ENCODE assay signal across 8 cellular contexts in the genomic region with DNA sequence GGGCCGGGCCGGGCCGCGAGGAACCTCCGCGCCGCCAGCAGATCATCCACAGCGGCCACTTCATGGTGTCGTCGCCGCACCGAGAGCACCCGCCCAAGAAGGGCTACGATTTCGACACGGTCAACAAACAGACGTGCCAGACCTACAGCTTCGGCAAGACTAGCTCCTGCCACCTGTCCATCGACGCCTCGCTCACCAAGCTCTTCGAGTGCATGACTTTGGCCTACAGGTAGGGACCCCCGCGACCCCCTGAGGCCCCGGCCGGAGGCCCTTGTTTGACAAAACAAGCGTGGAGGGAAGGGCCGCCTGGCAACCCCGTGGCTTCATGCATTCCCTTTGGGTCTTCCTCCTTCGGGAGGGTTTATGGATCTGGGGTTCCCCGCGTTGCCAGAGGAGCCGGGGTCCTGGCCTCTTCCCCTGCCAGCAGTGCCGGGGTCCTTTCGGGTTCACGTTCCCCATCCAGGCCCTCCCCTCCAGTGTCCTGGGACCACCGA. TPM values are rescaled to one million over a fixed set of nuclear protein-coding genes. Genes with fewer than 3 reads are reported as not detected.
DNase-seq lines count a peak whose midpoint lies in the region; ATAC-seq and TF ChIP-seq lines count a peak whose summit lies in the region.

No MANE protein-coding gene starts in this region.

- H3K79me2 ChIP-seq in DOHH2 (ENCODE audit: control insufficient read depth, low read length), result peaks cover 53% of the 10 kb centered on the region

- no peak for TF ChIP-seq POLR2A in ovary (IDR thresholded peaks at IDR 0.05)

- H3K27ac Mint-ChIP-seq in activated CD8-positive, alpha-beta T cell treated with anti-CD3 and anti-CD28 coated beads for 36 hours, result peak overlapping the region; percentile 42

- H4K20me1 ChIP-seq in DOHH2 (ENCODE audit: control insufficient read depth, insufficient read depth, low read depth, low read length), result peaks cover 30% of the 10 kb centered on the region

- peak; percentile 42 for DNase-seq in activated CD8-positive, alpha-beta T cell treated with anti-CD3 and anti-CD28 coated beads for 36 hours
- no peak for DNase-seq in fibroblast of pulmonary artery (ENCODE audit: low read depth)
- peak in 3 of 5 donors; percentile 58 to 64 (median 62) for DNase-seq in ovary

- no peaks in the 10 kb centered on the region for H3K27me3 ChIP-seq in DOHH2 (ENCODE audit: control insufficient read depth, low read length)
- no peaks in the 10 kb centered on the region for H3K27me3 ChIP-seq in ovary

- POLR2A ChIA-PET in activated CD8-positive, alpha-beta T cell treated with anti-CD3 and anti-CD28 coated beads for 36 hours (lab: Charles Lee), result interaction anchor here (1.2 to 1.9 kb wide), 4 partner anchors 11 to 44 kb away, joined by 3 to 7 read pairs (median 6); no protein-coding TSS in a partner anchor

- TF ChIP-seq CTCF in DOHH2 (IDR thresholded peaks at IDR 0.05; ENCODE audit: low read depth, low read length, poor library complexity, severe bottlenecking), result no peak
- TF ChIP-seq CTCF in activated CD8-positive, alpha-beta T cell treated with anti-CD3 and anti-CD28 coated beads for 36 hours (IDR thresholded peaks at IDR 0.05), result no peak
- TF ChIP-seq CTCF in fibroblast of pulmonary artery (IDR thresholded peaks at IDR 0.05; ENCODE audit: low read length, missing control alignments), result no peak
- TF ChIP-seq CTCF in ovary (IDR thresholded peaks at IDR 0.05), result no peak

- H3K27ac ChIP-seq in DOHH2 (ENCODE audit: low read depth, low read length) (peak overlapping the region; percentile 5; the same call in 1 of the 2 replicates), ovary (peak overlapping the region in 1 of 2 donors; percentile 70)

- peaks cover 14% of the 10 kb centered on the region for H3K36me3 Mint-ChIP-seq in activated CD8-positive, alpha-beta T cell treated with anti-CD3 and anti-CD28 coated beads for 36 hours (ENCODE audit: low read depth)

- intact Hi-C loops in activated CD8-positive, alpha-beta T cell treated with anti-CD3 and anti-CD28 coated beads for 36 hours (cut with micrococcal nuclease), result no loop called here
- intact Hi-C loops in ovary (cut with DNase I), result no loop called here

- H3K27me3 Mint-ChIP-seq in activated CD8-positive, alpha-beta T cell treated with anti-CD3 and anti-CD28 coated beads for 36 hours, result no peaks in the 10 kb centered on the region

- peaks cover 24% of the 10 kb centered on the region for H3K36me3 ChIP-seq in DOHH2 (ENCODE audit: control insufficient read depth, low read length)
- H3K36me3 ChIP-seq in ovary, result no peaks in the 10 kb centered on the region

- ATAC-seq in HG03521 (IDR thresholded peaks at IDR 0.05; ENCODE audit: unreplicated experiment), result peak; percentile 9
- ATAC-seq in activated CD8-positive, alpha-beta T cell treated with anti-CD3 and anti-CD28 coated beads for 36 hours, result peak; percentile 4
- no peak for ATAC-seq in GM21619 (IDR thresholded peaks at IDR 0.05; ENCODE audit: unreplicated experiment)
- ATAC-seq in GM19397 (IDR thresholded peaks at IDR 0.05; ENCODE audit: unreplicated experiment), result no peak
- ATAC-seq in HG02759 (IDR thresholded peaks at IDR 0.05; ENCODE audit: unreplicated experiment), result no peak

- TF ChIP-seq EP300 in ovary (IDR thresholded peaks at IDR 0.05), result no peak

- peaks cover 44% of the 10 kb centered on the region for H3K4me1 Mint-ChIP-seq in activated CD8-positive, alpha-beta T cell treated with anti-CD3 and anti-CD28 coated beads for 36 hours (ENCODE audit: low read depth)

- H3K9me3 Mint-ChIP-seq in activated CD8-positive, alpha-beta T cell treated with anti-CD3 and anti-CD28 coated beads for 36 hours, result no peaks in the 10 kb centered on the region

- H3K4me2 ChIP-seq in DOHH2 (ENCODE audit: low read length), result peak overlapping the region; percentile 99

- no peaks in the 10 kb centered on the region for H3K9me2 ChIP-seq in DOHH2 (replicated peaks; ENCODE audit: control insufficient read depth, low read length)

- H3K4me1 ChIP-seq in DOHH2 (ENCODE audit: control insufficient read depth, low read length), result peaks cover 55% of the 10 kb centered on the region
- peaks cover 11% of the 10 kb centered on the region for H3K4me1 ChIP-seq in ovary (ENCODE audit: insufficient read depth)

- no peaks in the 10 kb centered on the region for H3K9me3 ChIP-seq in DOHH2 (ENCODE audit: control insufficient read depth, insufficient read depth, low read length)
- H3K9me3 ChIP-seq in ovary, result no peaks in the 10 kb centered on the region

- peaks cover 10% of the 10 kb centered on the region for H3F3A ChIP-seq in DOHH2 (ENCODE audit: control insufficient read depth, insufficient read depth)

- peak overlapping the region; percentile 78 for H3K4me3 Mint-ChIP-seq in activated CD8-positive, alpha-beta T cell treated with anti-CD3 and anti-CD28 coated beads for 36 hours

- CTCF ChIA-PET in activated CD8-positive, alpha-beta T cell treated with anti-CD3 and anti-CD28 coated beads for 36 hours (lab: Charles Lee), result interaction anchor here (1.6 to 2.6 kb wide), 4 partner anchors 10 to 44 kb away, joined by 4 to 14 read pairs (median 8); no protein-coding TSS in a partner anchor

- peak overlapping the region; percentile 93 for H3K4me3 ChIP-seq in DOHH2 (ENCODE audit: low read length)
- peak overlapping the region; percentile 96 for H3K4me3 ChIP-seq in fibroblast of pulmonary artery (replicated peaks; ENCODE audit: low read depth, low read length)
- H3K4me3 ChIP-seq in ovary, result peak overlapping the region; percentile 64

- 0 to 1% (median 1%) methylated on average over 32 to 37 of the region's 37 CpGs for WGBS in ovary, 3 donors

RNA-seq across cellular contexts. Expression of gene MLXIP, which starts 0.5 kb away (rescaled TPM):
- total RNA-seq in activated CD8-positive, alpha-beta T cell treated with anti-CD3 and anti-CD28 coated beads for 36 hours, result 10 to 100 TPM; 26.0 to 28.7 TPM
- total RNA-seq in ovary, result 100 to 1,000 TPM in 2 of 7 donors, 10 to 100 TPM in 5; 23.2 to 111 (median 85.9) TPM
- 10 to 100 TPM; 34.0 to 43.7 TPM for polyA plus RNA-seq in ovary

RNA-seq across cellular contexts. Expression of gene BCL7A, which starts 57.4 kb away (rescaled TPM):
- 1 to 10 TPM; 6.7 to 7.3 TPM for total RNA-seq in activated CD8-positive, alpha-beta T cell treated with anti-CD3 and anti-CD28 coated beads for 36 hours
- total RNA-seq in ovary, result 1 to 10 TPM; 4.4 to 9.1 (median 7.2) TPM
- polyA plus RNA-seq in ovary, result 1 to 10 TPM; 5.0 to 6.4 TPM

Comparison
In these comparisons a context has a peak if more than half of its experiments do, and no peak if none do; other contexts are left out.
1. ATAC-seq: peak in HG03521 (single experiment) and activated CD8-positive, alpha-beta T cell treated with anti-CD3 and anti-CD28 coated beads for 36 hours (single experiment); none in GM21619 (single experiment), GM19397 (single experiment) and HG02759 (single experiment).
2. Peak in every context shown above with its lines, with median percentiles within 50 percentile points of each other: H3K4me3 ChIP-seq.